In the genomic region with DNA sequence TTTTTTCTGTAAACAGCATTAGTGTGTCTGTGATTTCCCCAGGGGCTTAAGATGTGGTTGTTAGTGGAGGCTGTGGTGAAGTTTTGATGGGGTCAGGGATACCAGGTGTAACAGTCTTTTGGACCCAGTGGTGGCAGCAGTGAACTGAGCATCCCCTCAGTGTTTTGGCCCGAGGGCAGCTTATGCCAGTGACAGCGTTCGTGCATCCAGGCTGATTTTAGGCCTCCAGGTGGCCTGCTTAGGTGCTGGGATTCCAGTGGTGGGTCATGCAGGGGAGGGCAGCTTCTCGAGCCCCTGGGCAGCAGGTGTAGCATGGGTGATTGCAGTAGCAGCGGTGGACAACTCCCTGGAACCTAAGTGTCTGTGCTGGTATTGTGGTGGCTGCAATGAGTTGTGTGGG, we compare ENCODE assay signal across 14 cellular contexts. TPM values are rescaled to one million over a fixed set of nuclear protein-coding genes. Genes with fewer than 3 reads are reported as not detected.
DNase-seq lines count a peak whose midpoint lies in the region; ATAC-seq and TF ChIP-seq lines count a peak whose summit lies in the region.
"Had no signal": no experiment of that assay in that cellular context is flagged by ENCODE, and none has a peak within 500 bp of the region (broad histone marks: within the 10 kb centered on the region; RNA-seq: fewer than 3 reads in every experiment).

No MANE protein-coding gene starts in this region.

- H3F3A ChIP-seq in GM23338 (replicated peaks; ENCODE audit: low read depth), result no peaks in the 10 kb centered on the region

- H3K4me1 ChIP-seq in GM23338 (ENCODE audit: insufficient read depth), result peaks cover 33% of the 10 kb centered on the region

- H3K4me2 ChIP-seq in GM23338, result no peak overlapping the region
- H3K4me2 ChIP-seq: hepatocyte had no signal

- H3K9me3 Mint-ChIP-seq in T-helper 1 cell treated with Interleukin-12 subunit alpha and Interleukin-12 subunit beta and Interleukin-4 antibody, amounts not matched to agents 30 μg/mL and 1 μg/mL, for 36 hours, result peaks cover 37% of the 10 kb centered on the region
- H3K9me3 Mint-ChIP-seq in GM23338, result no peaks in the 10 kb centered on the region
- peaks cover 30% of the 10 kb centered on the region for H3K9me3 Mint-ChIP-seq in activated naive CD8-positive, alpha-beta T cell treated with anti-CD3 and anti-CD28 coated beads, Interleukin-2, amount 50 U/mL, for 24 hours
- H3K9me3 Mint-ChIP-seq in naive thymus-derived CD8-positive, alpha-beta T cell, result peaks cover 3 to 44% (median 20%) of the 10 kb centered on the region in 9 donors

- no peaks in the 10 kb centered on the region for H3K27me3 ChIP-seq in GM23338 (ENCODE audit: insufficient read depth)
- H3K27me3 ChIP-seq: hepatocyte had no signal

- H3K36me3 ChIP-seq in GM23338 (ENCODE audit: insufficient read depth), result no peaks in the 10 kb centered on the region
- H3K36me3 ChIP-seq: left ventricle myocardium inferior had no signal

- no peak overlapping the region for H3K4me3 ChIP-seq in GM23338
- H3K4me3 ChIP-seq: hepatocyte, left ventricle myocardium inferior had no signal

- H3K4me1 Mint-ChIP-seq in T-helper 1 cell treated with Interleukin-12 subunit alpha and Interleukin-12 subunit beta and Interleukin-4 antibody, amounts not matched to agents 30 μg/mL and 1 μg/mL, for 36 hours (ENCODE audit: low read depth), result peaks cover 68% of the 10 kb centered on the region
- H3K4me1 Mint-ChIP-seq in GM23338, result peaks cover 58% of the 10 kb centered on the region
- H3K4me1 Mint-ChIP-seq in activated naive CD8-positive, alpha-beta T cell treated with anti-CD3 and anti-CD28 coated beads, Interleukin-2, amount 50 U/mL, for 24 hours, result peaks cover 86% of the 10 kb centered on the region
- peaks cover 44 to 88% (median 81%) of the 10 kb centered on the region in 4 donors for H3K4me1 Mint-ChIP-seq in naive thymus-derived CD8-positive, alpha-beta T cell

- no peak overlapping the region for H3K27ac ChIP-seq in GM23338 (ENCODE audit: low read depth)
- H3K27ac ChIP-seq: 22Rv1, hepatocyte, left ventricle myocardium inferior had no signal

- H3K4me3 Mint-ChIP-seq in T-helper 1 cell treated with Interleukin-12 subunit alpha and Interleukin-12 subunit beta and Interleukin-4 antibody, amounts not matched to agents 30 μg/mL and 1 μg/mL, for 36 hours, result peak overlapping the region; percentile 2
- no peak overlapping the region; the same call in 2 of the 3 replicates for H3K4me3 Mint-ChIP-seq in GM23338
- H3K4me3 Mint-ChIP-seq in activated naive CD8-positive, alpha-beta T cell treated with anti-CD3 and anti-CD28 coated beads, Interleukin-2, amount 50 U/mL, for 24 hours, result no peak overlapping the region
- H3K4me3 Mint-ChIP-seq in naive thymus-derived CD8-positive, alpha-beta T cell, result peak overlapping the region in 9 of 10 donors; percentile 34 to 80 (median 61)

- H3K79me2 ChIP-seq in GM23338 (replicated peaks; ENCODE audit: insufficient read depth), result peaks cover 100% of the 10 kb centered on the region

- H2AFZ ChIP-seq in GM23338, result no peak overlapping the region
- H2AFZ ChIP-seq: hepatocyte had no signal

- no peaks in the 10 kb centered on the region for H3K27me3 Mint-ChIP-seq in T-helper 1 cell treated with Interleukin-12 subunit alpha and Interleukin-12 subunit beta and Interleukin-4 antibody, amounts not matched to agents 30 μg/mL and 1 μg/mL, for 36 hours (ENCODE audit: low read depth)
- peaks cover 2% of the 10 kb centered on the region for H3K27me3 Mint-ChIP-seq in GM23338 (ENCODE audit: insufficient read depth, low read depth, poor library complexity)
- H3K27me3 Mint-ChIP-seq in activated naive CD8-positive, alpha-beta T cell treated with anti-CD3 and anti-CD28 coated beads, Interleukin-2, amount 50 U/mL, for 24 hours, result no peaks in the 10 kb centered on the region
- H3K27me3 Mint-ChIP-seq in naive thymus-derived CD8-positive, alpha-beta T cell, result no peaks in the 10 kb centered on the region

- peak; percentile 37 to 53; a peak in 3 of 4 replicates for TF ChIP-seq CTCF in GM23338 (conservative IDR thresholded peaks at IDR 0.05; ENCODE audit: low read depth in 2 of 2)

- POLR2A ChIA-PET in naive thymus-derived CD8-positive, alpha-beta T cell (lab: Charles Lee), result interaction anchor here (1.1 to 1.3 kb wide), 3 partner anchors 17 to 99 kb away, joined by 3 read pairs; no protein-coding TSS in a partner anchor

- H3K36me3 Mint-ChIP-seq in T-helper 1 cell treated with Interleukin-12 subunit alpha and Interleukin-12 subunit beta and Interleukin-4 antibody, amounts not matched to agents 30 μg/mL and 1 μg/mL, for 36 hours (ENCODE audit: low read depth), result peaks cover 32% of the 10 kb centered on the region
- no peaks in the 10 kb centered on the region for H3K36me3 Mint-ChIP-seq in GM23338 (ENCODE audit: low read depth)
- peaks cover 36% of the 10 kb centered on the region for H3K36me3 Mint-ChIP-seq in activated naive CD8-positive, alpha-beta T cell treated with anti-CD3 and anti-CD28 coated beads, Interleukin-2, amount 50 U/mL, for 24 hours (ENCODE audit: low read depth)
- peaks cover 2 to 22% (median 22%) of the 10 kb centered on the region in 3 donors for H3K36me3 Mint-ChIP-seq in naive thymus-derived CD8-positive, alpha-beta T cell

- no peak for DNase-seq in T-helper 1 cell
- peak; percentile 63 for DNase-seq in GM23338 (ENCODE audit: low spot score)
- no peak for DNase-seq in activated naive CD8-positive, alpha-beta T cell treated with anti-CD3 and anti-CD28 coated beads, Interleukin-2, amount 50 U/mL, for 24 hours
- no peak for DNase-seq in naive thymus-derived CD8-positive, alpha-beta T cell
- DNase-seq in COLO668 (lab: John Stamatoyannopoulos, UW; ENCODE audit: unreplicated experiment), result no peak
- DNase-seq in GM19240 (ENCODE audit: insufficient read length, low spot score), result no peak
- DNase-seq in AG08396 (ENCODE audit: low spot score), result no peak
- DNase-seq: GDM1, NCI-H1930, NCI-H524 had no signal

- no peak overlapping the region for H3K27ac Mint-ChIP-seq in T-helper 1 cell treated with Interleukin-12 subunit alpha and Interleukin-12 subunit beta and Interleukin-4 antibody, amounts not matched to agents 30 μg/mL and 1 μg/mL, for 36 hours
- peak overlapping the region; percentile 25; the same call in 1 of the 2 replicates for H3K27ac Mint-ChIP-seq in GM23338
- peak overlapping the region; percentile 50 for H3K27ac Mint-ChIP-seq in activated naive CD8-positive, alpha-beta T cell treated with anti-CD3 and anti-CD28 coated beads, Interleukin-2, amount 50 U/mL, for 24 hours
- peak overlapping the region in 7 of 10 donors; percentile 27 to 57 (median 43) for H3K27ac Mint-ChIP-seq in naive thymus-derived CD8-positive, alpha-beta T cell

- no peaks in the 10 kb centered on the region for H3K9me2 ChIP-seq in GM23338 (ENCODE audit: insufficient read depth)

- H4K20me1 ChIP-seq in GM23338 (replicated peaks; ENCODE audit: insufficient read depth), result peaks cover 59% of the 10 kb centered on the region

- peak; percentile 88 for ATAC-seq in GM23338
- peak; percentile 48 for ATAC-seq in activated naive CD8-positive, alpha-beta T cell treated with anti-CD3 and anti-CD28 coated beads, Interleukin-2, amount 50 U/mL, for 24 hours
- peak; percentile 19 to 34 for ATAC-seq in naive thymus-derived CD8-positive, alpha-beta T cell

TF ChIP-seq in GM23338, 12 proteins besides CTCF, POLR2A, EP300 and RAD21 (continues in another document):
- TF ChIP-seq ZNF114 (CRISPR knock-in tag; IDR thresholded peaks at IDR 0.05), result no peak
- TF ChIP-seq CREB1 (CRISPR knock-in tag; IDR thresholded peaks at IDR 0.05; ENCODE audit: low read depth), result no peak
- no peak for TF ChIP-seq EZH2phosphoT487 (IDR thresholded peaks at IDR 0.05; ENCODE audit: unreplicated experiment)
- TF ChIP-seq, protein P1, sequence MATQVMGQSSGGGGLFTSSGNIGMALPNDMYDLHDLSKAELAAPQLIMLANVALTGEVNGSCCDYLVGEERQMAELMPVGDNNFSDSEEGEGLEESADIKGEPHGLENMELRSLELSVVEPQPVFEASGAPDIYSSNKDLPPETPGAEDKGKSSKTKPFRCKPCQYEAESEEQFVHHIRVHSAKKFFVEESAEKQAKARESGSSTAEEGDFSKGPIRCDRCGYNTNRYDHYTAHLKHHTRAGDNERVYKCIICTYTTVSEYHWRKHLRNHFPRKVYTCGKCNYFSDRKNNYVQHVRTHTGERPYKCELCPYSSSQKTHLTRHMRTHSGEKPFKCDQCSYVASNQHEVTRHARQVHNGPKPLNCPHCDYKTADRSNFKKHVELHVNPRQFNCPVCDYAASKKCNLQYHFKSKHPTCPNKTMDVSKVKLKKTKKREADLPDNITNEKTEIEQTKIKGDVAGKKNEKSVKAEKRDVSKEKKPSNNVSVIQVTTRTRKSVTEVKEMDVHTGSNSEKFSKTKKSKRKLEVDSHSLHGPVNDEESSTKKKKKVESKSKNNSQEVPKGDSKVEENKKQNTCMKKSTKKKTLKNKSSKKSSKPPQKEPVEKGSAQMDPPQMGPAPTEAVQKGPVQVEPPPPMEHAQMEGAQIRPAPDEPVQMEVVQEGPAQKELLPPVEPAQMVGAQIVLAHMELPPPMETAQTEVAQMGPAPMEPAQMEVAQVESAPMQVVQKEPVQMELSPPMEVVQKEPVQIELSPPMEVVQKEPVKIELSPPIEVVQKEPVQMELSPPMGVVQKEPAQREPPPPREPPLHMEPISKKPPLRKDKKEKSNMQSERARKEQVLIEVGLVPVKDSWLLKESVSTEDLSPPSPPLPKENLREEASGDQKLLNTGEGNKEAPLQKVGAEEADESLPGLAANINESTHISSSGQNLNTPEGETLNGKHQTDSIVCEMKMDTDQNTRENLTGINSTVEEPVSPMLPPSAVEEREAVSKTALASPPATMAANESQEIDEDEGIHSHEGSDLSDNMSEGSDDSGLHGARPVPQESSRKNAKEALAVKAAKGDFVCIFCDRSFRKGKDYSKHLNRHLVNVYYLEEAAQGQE (IDR thresholded peaks at IDR 0.05; ENCODE audit: unreplicated experiment), result no peak
- TF ChIP-seq POLR2AphosphoS5 (IDR thresholded peaks at IDR 0.05; ENCODE audit: low read depth), result no peak

RNA-seq across cellular contexts. Expression of a gene that starts 29.2 kb away (rescaled TPM):
- total RNA-seq in GM23338 (2014; rRNA removed; shearing (Covaris generic)), result 139 and 167 TPM in 2 replicates
- polyA plus RNA-seq in GM23338 (2016; fragmentation: Nextera tagmentation; extraction: Ambion mirVana), result 44.1 and 45.2 TPM in 2 replicates
- 100 to 1,000 TPM; 103 to 108 TPM for total RNA-seq in naive thymus-derived CD8-positive, alpha-beta T cell
- 100 to 1,000 TPM in 1 of 3 donors, 10 to 100 TPM in 2; 85.1 to 107 (median 97.4) TPM for polyA plus RNA-seq in naive thymus-derived CD8-positive, alpha-beta T cell

Comparison
In these comparisons a context has a peak if more than half of its experiments do, and no peak if none do; other contexts are left out.
1. H3K4me3 Mint-ChIP-seq: peak in T-helper 1 cell treated with Interleukin-12 subunit alpha and Interleukin-12 subunit beta and Interleukin-4 antibody, amounts not matched to agents 30 μg/mL and 1 μg/mL, for 36 hours (single experiment) and naive thymus-derived CD8-positive, alpha-beta T cell (9 of 10); none in GM23338 (single experiment) and activated naive CD8-positive, alpha-beta T cell treated with anti-CD3 and anti-CD28 coated beads, Interleukin-2, amount 50 U/mL, for 24 hours (single experiment).
2. ATAC-seq: peak in every context shown above with its lines; median percentile 88 in GM23338; 48 in activated naive CD8-positive, alpha-beta T cell treated with anti-CD3 and anti-CD28 coated beads, Interleukin-2, amount 50 U/mL, for 24 hours; 26 in naive thymus-derived CD8-positive, alpha-beta T cell.